1 cellular context compared by ENCODE assay signal in the genomic region with DNA sequence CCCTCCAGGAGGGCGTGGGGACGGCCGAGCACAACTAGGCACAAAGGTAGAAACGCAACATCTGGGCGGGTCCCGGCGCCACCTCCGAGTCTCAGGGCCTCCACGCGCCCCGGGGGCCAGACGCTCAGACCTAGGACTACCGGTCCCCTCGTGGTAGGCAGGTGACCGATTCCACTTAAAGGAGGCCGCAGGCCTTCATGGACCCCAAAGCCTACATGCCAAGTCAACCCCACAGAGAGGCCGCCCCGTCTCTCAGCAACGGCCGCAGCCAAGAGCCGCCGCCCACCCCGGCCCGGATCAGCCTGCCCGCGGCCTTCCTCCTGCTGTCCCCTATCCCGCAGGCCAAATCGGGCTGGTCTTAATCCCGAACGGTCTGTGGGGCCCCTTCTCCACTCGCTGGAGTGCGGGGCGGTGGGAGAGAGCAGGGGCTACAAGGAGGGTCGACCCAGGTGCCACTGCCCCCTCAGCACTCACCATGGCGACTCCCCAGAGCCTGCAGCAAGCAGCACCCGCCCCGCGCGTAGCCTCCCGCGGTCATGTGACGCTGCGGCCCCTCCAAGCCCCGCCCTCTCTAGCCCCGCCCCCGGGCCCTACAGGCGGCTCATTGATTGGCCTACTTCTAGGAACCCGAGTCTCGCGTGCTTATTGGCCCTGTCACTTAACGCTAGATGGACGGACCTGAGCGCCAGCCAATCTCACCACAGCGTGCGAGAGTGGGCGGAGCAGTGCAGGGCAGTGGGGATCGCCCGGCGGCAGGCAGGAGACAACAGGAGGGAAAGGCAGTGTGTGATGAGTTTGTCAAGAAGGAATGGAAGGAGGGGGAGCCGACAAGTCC.
A peak's percentile ranks its signal among the peaks of the same experiment; 100 is the strongest.
TF ChIP-seq lines count a peak whose summit lies in the region.

A gene (minus strand): TSS at position 522 of the 835 bp plus-strand sequence. CDS start 45 bp downstream, at position 477.

TF ChIP-seq in GM12878, 131 proteins besides CTCF, POLR2A, EP300 and RAD21 (continued from another document):
- TF ChIP-seq, protein P1, sequence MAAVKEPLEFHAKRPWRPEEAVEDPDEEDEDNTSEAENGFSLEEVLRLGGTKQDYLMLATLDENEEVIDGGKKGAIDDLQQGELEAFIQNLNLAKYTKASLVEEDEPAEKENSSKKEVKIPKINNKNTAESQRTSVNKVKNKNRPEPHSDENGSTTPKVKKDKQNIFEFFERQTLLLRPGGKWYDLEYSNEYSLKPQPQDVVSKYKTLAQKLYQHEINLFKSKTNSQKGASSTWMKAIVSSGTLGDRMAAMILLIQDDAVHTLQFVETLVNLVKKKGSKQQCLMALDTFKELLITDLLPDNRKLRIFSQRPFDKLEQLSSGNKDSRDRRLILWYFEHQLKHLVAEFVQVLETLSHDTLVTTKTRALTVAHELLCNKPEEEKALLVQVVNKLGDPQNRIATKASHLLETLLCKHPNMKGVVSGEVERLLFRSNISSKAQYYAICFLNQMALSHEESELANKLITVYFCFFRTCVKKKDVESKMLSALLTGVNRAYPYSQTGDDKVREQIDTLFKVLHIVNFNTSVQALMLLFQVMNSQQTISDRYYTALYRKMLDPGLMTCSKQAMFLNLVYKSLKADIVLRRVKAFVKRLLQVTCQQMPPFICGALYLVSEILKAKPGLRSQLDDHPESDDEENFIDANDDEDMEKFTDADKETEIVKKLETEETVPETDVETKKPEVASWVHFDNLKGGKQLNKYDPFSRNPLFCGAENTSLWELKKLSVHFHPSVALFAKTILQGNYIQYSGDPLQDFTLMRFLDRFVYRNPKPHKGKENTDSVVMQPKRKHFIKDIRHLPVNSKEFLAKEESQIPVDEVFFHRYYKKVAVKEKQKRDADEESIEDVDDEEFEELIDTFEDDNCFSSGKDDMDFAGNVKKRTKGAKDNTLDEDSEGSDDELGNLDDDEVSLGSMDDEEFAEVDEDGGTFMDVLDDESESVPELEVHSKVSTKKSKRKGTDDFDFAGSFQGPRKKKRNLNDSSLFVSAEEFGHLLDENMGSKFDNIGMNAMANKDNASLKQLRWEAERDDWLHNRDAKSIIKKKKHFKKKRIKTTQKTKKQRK (IDR thresholded peaks at IDR 0.05; ENCODE audit: low read depth, low read length), result no peak
- peak; percentile 42 for TF ChIP-seq FOXK2 (IDR thresholded peaks at IDR 0.05)
- no peak for TF ChIP-seq WRNIP1 (IDR thresholded peaks at IDR 0.05; ENCODE audit: borderline replicate concordance, low read depth, low read length)
- no peak for TF ChIP-seq KLF5 (IDR thresholded peaks at IDR 0.05; ENCODE audit: partially characterized antibody)
- TF ChIP-seq, protein P2, sequence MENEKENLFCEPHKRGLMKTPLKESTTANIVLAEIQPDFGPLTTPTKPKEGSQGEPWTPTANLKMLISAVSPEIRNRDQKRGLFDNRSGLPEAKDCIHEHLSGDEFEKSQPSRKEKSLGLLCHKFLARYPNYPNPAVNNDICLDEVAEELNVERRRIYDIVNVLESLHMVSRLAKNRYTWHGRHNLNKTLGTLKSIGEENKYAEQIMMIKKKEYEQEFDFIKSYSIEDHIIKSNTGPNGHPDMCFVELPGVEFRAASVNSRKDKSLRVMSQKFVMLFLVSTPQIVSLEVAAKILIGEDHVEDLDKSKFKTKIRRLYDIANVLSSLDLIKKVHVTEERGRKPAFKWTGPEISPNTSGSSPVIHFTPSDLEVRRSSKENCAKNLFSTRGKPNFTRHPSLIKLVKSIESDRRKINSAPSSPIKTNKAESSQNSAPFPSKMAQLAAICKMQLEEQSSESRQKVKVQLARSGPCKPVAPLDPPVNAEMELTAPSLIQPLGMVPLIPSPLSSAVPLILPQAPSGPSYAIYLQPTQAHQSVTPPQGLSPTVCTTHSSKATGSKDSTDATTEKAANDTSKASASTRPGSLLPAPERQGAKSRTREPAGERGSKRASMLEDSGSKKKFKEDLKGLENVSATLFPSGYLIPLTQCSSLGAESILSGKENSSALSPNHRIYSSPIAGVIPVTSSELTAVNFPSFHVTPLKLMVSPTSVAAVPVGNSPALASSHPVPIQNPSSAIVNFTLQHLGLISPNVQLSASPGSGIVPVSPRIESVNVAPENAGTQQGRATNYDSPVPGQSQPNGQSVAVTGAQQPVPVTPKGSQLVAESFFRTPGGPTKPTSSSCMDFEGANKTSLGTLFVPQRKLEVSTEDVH (IDR thresholded peaks at IDR 0.05; ENCODE audit: low read depth, partially characterized antibody), result no peak
- TF ChIP-seq, protein P3, sequence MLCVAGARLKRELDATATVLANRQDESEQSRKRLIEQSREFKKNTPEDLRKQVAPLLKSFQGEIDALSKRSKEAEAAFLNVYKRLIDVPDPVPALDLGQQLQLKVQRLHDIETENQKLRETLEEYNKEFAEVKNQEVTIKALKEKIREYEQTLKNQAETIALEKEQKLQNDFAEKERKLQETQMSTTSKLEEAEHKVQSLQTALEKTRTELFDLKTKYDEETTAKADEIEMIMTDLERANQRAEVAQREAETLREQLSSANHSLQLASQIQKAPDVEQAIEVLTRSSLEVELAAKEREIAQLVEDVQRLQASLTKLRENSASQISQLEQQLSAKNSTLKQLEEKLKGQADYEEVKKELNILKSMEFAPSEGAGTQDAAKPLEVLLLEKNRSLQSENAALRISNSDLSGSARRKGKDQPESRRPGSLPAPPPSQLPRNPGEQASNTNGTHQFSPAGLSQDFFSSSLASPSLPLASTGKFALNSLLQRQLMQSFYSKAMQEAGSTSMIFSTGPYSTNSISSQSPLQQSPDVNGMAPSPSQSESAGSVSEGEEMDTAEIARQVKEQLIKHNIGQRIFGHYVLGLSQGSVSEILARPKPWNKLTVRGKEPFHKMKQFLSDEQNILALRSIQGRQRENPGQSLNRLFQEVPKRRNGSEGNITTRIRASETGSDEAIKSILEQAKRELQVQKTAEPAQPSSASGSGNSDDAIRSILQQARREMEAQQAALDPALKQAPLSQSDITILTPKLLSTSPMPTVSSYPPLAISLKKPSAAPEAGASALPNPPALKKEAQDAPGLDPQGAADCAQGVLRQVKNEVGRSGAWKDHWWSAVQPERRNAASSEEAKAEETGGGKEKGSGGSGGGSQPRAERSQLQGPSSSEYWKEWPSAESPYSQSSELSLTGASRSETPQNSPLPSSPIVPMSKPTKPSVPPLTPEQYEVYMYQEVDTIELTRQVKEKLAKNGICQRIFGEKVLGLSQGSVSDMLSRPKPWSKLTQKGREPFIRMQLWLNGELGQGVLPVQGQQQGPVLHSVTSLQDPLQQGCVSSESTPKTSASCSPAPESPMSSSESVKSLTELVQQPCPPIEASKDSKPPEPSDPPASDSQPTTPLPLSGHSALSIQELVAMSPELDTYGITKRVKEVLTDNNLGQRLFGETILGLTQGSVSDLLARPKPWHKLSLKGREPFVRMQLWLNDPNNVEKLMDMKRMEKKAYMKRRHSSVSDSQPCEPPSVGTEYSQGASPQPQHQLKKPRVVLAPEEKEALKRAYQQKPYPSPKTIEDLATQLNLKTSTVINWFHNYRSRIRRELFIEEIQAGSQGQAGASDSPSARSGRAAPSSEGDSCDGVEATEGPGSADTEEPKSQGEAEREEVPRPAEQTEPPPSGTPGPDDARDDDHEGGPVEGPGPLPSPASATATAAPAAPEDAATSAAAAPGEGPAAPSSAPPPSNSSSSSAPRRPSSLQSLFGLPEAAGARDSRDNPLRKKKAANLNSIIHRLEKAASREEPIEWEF (IDR thresholded peaks at IDR 0.05; ENCODE audit: insufficient replicate concordance, low read depth, low read length), result no peak
- TF ChIP-seq CREB1 (IDR thresholded peaks at IDR 0.05; ENCODE audit: low read depth), result peak; percentile 43; the same call in 1 of the 2 replicates
- TF ChIP-seq KDM1A (IDR thresholded peaks at IDR 0.05; ENCODE audit: borderline replicate concordance), result no peak
- no peak; the same call in 1 of the 2 replicates for TF ChIP-seq NR2F1 (conservative IDR thresholded peaks at IDR 0.05)
- TF ChIP-seq PML (IDR thresholded peaks at IDR 0.05; ENCODE audit: low read length), result no peak
- TF ChIP-seq CBX5 (IDR thresholded peaks at IDR 0.05; ENCODE audit: low read depth), result no peak
TF ChIP-seq in GM12878: peak in this region for 27.
